In genomic region chr22:49971232-49972162, GRCh38 we compare ENCODE assay signal across 8 cellular contexts. TPM values are rescaled to one million over a fixed set of nuclear protein-coding genes. Genes with fewer than 3 reads are reported as not detected.
A peak's percentile ranks its signal among the peaks of the same experiment; 100 is the strongest.
DNase-seq lines count a peak whose midpoint lies in the region; ATAC-seq, FAIRE-seq and TF ChIP-seq lines count a peak whose summit lies in the region.

No MANE protein-coding gene starts in this region.

- peak; percentile 62 to 70 for DNase-seq in activated CD8-positive, alpha-beta memory T cell treated with anti-CD3 and anti-CD28 coated beads for 4 hours (ENCODE audit: low read depth in 2 of 2)
- DNase-seq in activated CD8-positive, alpha-beta memory T cell treated with anti-CD3 and anti-CD28 coated beads for 24 hours, result no peak
- DNase-seq in mammary epithelial cell (no peak), kidney (peak; percentile 95), DMS153 (lab: John Stamatoyannopoulos, UW) (no peak)
- DNase-seq in stimulated activated CD4-positive, alpha-beta T cell treated with anti-CD3 and anti-CD28 coated beads, Interleukin-1b, Interleukin-23, amount 100 ng/mL, for 4 hours (ENCODE audit: low read depth in 2 of 2), result peak; percentile 74 to 76

- H3K4me2 ChIP-seq in mammary epithelial cell (ENCODE audit: insufficient read depth, low read depth, low read length), result peak overlapping the region; percentile 92

- H4K20me1 ChIP-seq in mammary epithelial cell (ENCODE audit: insufficient read depth, low read length), result no peaks in the 10 kb centered on the region

- dilution Hi-C loops in mammary epithelial cell (cut with HindIII; ENCODE audit: low sequenced_read_pairs), result no loop called here

- TF ChIP-seq CTCF in mammary epithelial cell (conservative IDR thresholded peaks at IDR 0.05 in 1 of 2, IDR thresholded peaks at IDR 0.05 in 1 of 2; ENCODE audit: extremely low read depth in 1 of 2, insufficient read depth in 1 of 2, low read depth in 1 of 2, low read length in 2 of 2), result no peak
- no peak for TF ChIP-seq CTCF in kidney (IDR thresholded peaks at IDR 0.05; ENCODE audit: borderline replicate concordance, extremely low read depth, insufficient read depth)

- no peak overlapping the region for H3K9ac ChIP-seq in mammary epithelial cell (ENCODE audit: insufficient read depth, low read length)
- H3K9ac ChIP-seq in kidney (ENCODE audit: low read length in 2 of 2), result peak overlapping the region in 1 of 2 donors; percentile 55

- WGBS in mammary epithelial cell (ENCODE audit: low coverage, missing lambda C conversion rate), result no CpG with 5 or more reads among the region's 81 CpGs

- CTCF ChIA-PET in mammary epithelial cell (lab: Charles Lee; ENCODE audit: low non-redundant PET), result interaction anchor here (0.6 kb wide), 1 partner anchor 23 kb away, joined by 3 read pairs; no protein-coding TSS in a partner anchor

- H3K4me3 ChIP-seq in mammary epithelial cell (replicated peaks in 1 of 3; ENCODE audit: insufficient read depth in 1 of 3, low read depth in 2 of 3, low read length in 3 of 3) (peak overlapping the region; percentile 29 to 55 (median 43)), kidney (ENCODE audit: low read length in 2 of 2) (peak overlapping the region in 1 of 2 donors; percentile 46)

- H3K36me3 ChIP-seq in mammary epithelial cell (ENCODE audit: insufficient read depth, low read length) (no peaks in the 10 kb centered on the region), kidney (ENCODE audit: control insufficient read depth in 1 of 2, insufficient read depth in 2 of 2, low read length in 2 of 2) (no peaks in the 10 kb centered on the region)

- intact Hi-C loops in mammary epithelial cell (cut with micrococcal nuclease) (no loop called here), kidney (cut with DNase I) (no loop called here)

- H3K27me3 ChIP-seq in mammary epithelial cell (ENCODE audit: insufficient read depth, low read length), result no peaks in the 10 kb centered on the region

- H3K79me2 ChIP-seq in mammary epithelial cell (ENCODE audit: insufficient read depth, low read length), result no peaks in the 10 kb centered on the region

- ATAC-seq in HG03039 (IDR thresholded peaks at IDR 0.05; ENCODE audit: unreplicated experiment) (peak; percentile 29), SK-N-SH treated with all-trans-retinoic acid at 6 μM for 48 hours (peak; percentile 42)

- BruUV-seq in mammary epithelial cell (replicated peaks; lab: Mats Ljungman, UMichigan), result no TSS peak

- peak overlapping the region; percentile 72 for H2AFZ ChIP-seq in mammary epithelial cell (ENCODE audit: low read depth, low read length)

- H3K27ac ChIP-seq in mammary epithelial cell (ENCODE audit: insufficient read depth, low read depth, low read length) (peak overlapping the region; percentile 3), kidney (ENCODE audit: low read depth in 2 of 2, low read length in 2 of 2) (peak overlapping the region; percentile 88 to 93)

- peaks cover 31% of the 10 kb centered on the region for H3K4me1 ChIP-seq in mammary epithelial cell (ENCODE audit: insufficient read depth, low read length)
- H3K4me1 ChIP-seq in kidney (ENCODE audit: control insufficient read depth in 1 of 2, insufficient read depth in 1 of 2, low read depth in 1 of 2, low read length in 2 of 2), result peaks cover 34 to 47% of the 10 kb centered on the region in 2 donors

- in situ Hi-C loops in mammary epithelial cell (cut with MboI; ENCODE audit: low sequenced_read_pairs in 2 of 2), result no loop called here

- H3K9me3 ChIP-seq in mammary epithelial cell (replicated peaks; ENCODE audit: insufficient read depth, low read length) (no peaks in the 10 kb centered on the region), kidney (ENCODE audit: control insufficient read depth in 1 of 2, low read length in 2 of 2) (no peaks in the 10 kb centered on the region)

- no peak for FAIRE-seq in kidney (lab: Jason Lieb, UNC)

TF ChIP-seq in SK-N-SH treated with all-trans-retinoic acid at 6 μM for 48 hours, 23 proteins besides CTCF, POLR2A, EP300 and RAD21:
- TF ChIP-seq RARB (CRISPR knock-in tag; IDR thresholded peaks at IDR 0.05) (no peak), ZNF565 (CRISPR knock-in tag; conservative IDR thresholded peaks at IDR 0.05; ENCODE audit: low read depth) (no peak), ESRRG (CRISPR knock-in tag; IDR thresholded peaks at IDR 0.05) (no peak), TCF4 (CRISPR knock-in tag; IDR thresholded peaks at IDR 0.05; ENCODE audit: borderline replicate concordance) (no peak), TSHZ2 (CRISPR knock-in tag; IDR thresholded peaks at IDR 0.05) (no peak), CSDC2 (CRISPR knock-in tag; IDR thresholded peaks at IDR 0.05) (no peak), ZFP30 (CRISPR knock-in tag; IDR thresholded peaks at IDR 0.05) (no peak), POU6F1 (CRISPR knock-in tag; IDR thresholded peaks at IDR 0.05; ENCODE audit: borderline replicate concordance, low read depth) (no peak)

RNA-seq across cellular contexts. Expression of gene PIM3, which starts 10.9 kb away (rescaled TPM):
- total RNA-seq in mammary epithelial cell (10 to 100 TPM; 26.6 to 68.7 TPM), kidney (107 TPM)
- polyA plus RNA-seq in mammary epithelial cell (11.1 TPM), kidney (ENCODE audit: insufficient read depth, low read depth, low replicate concordance) (96.5 TPM)
- polyA minus RNA-seq in mammary epithelial cell, result 6.3 TPM

RNA-seq across cellular contexts. Expression of gene IL17REL, which starts 41.1 kb away (rescaled TPM):
- not detected for total RNA-seq in mammary epithelial cell
- polyA plus RNA-seq in mammary epithelial cell, result not detected
- not detected for polyA minus RNA-seq in mammary epithelial cell
- total RNA-seq in kidney, result 0.16 TPM
- polyA plus RNA-seq in kidney (ENCODE audit: insufficient read depth, low read depth, low replicate concordance), result not detected

RNA-seq across cellular contexts. Expression of gene CRELD2, which starts 53.1 kb away (rescaled TPM):
- 10 to 100 TPM; 26.5 to 51.5 TPM for total RNA-seq in mammary epithelial cell
- 63.8 TPM for polyA plus RNA-seq in mammary epithelial cell
- polyA minus RNA-seq in mammary epithelial cell, result 22.6 TPM
- 54.0 TPM for total RNA-seq in kidney
- polyA plus RNA-seq in kidney (ENCODE audit: insufficient read depth, low read depth, low replicate concordance), result 37.3 TPM

RNA-seq across cellular contexts. Expression of gene ALG12, which starts 53.3 kb away (rescaled TPM):
- 10 to 100 TPM; 19.0 to 19.9 TPM for total RNA-seq in mammary epithelial cell
- 12.6 TPM for polyA plus RNA-seq in mammary epithelial cell
- polyA minus RNA-seq in mammary epithelial cell, result 3.8 TPM
- total RNA-seq in kidney, result 28.4 TPM
- 27.2 TPM for polyA plus RNA-seq in kidney (ENCODE audit: insufficient read depth, low read depth, low replicate concordance)

Comparison
In these comparisons a context has a peak if more than half of its experiments do, and no peak if none do; other contexts are left out.
1. DNase-seq: peak in activated CD8-positive, alpha-beta memory T cell treated with anti-CD3 and anti-CD28 coated beads for 4 hours (2 of 2), kidney (single experiment) and stimulated activated CD4-positive, alpha-beta T cell treated with anti-CD3 and anti-CD28 coated beads, Interleukin-1b, Interleukin-23, amount 100 ng/mL, for 4 hours (2 of 2); none in activated CD8-positive, alpha-beta memory T cell treated with anti-CD3 and anti-CD28 coated beads for 24 hours (single experiment), mammary epithelial cell (single experiment) and DMS153 (single experiment).